In the genomic region with DNA sequence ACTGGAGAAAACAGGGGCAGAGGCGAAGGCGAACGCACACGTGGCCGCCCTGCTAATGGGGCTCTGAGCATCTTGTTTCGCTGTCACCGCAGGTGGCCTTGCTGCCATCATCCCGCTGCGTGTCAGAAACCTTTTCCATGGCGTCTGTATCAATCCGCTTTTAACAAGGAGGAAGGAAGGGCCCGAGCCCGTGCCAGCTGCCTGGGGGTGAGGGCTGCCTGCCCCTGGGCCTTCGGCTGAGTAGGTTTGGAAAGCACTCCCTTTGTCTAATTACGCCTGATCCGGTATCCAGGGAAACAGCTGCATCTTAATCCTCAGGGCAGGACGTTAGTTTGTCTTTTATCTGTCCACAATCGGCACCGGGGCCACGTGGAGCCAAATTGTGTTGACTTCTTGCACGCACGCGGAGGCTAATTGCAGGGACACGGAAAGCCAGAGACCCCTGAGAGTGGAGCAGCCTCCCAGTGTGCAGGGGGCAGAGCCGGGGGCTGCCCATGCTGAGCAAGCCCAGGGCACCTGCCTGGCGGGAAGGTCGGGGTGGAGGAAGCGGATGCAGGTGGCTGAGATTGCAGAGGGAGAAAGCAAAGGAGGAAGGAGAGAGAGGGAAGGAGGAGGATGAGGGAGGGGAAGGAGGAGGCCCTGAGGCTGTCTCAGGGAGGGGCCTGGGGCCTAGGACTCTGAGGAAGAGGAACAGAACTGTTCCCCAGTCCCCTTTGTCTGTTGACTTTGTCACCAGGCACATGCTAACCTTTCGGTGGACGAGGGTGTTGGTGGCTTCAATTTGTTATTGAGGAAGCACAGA, we compare ENCODE assay signal across 1 cellular context.
TF ChIP-seq lines count a peak whose summit lies in the region.

No MANE protein-coding gene starts in this region.

TF ChIP-seq in K562, 482 proteins besides CTCF, POLR2A, EP300 and RAD21:
- TF ChIP-seq, protein P1, sequence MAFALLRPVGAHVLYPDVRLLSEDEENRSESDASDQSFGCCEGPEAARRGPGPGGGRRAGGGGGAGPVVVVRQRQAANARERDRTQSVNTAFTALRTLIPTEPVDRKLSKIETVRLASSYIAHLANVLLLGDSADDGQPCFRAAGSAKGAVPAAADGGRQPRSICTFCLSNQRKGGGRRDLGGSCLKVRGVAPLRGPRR (CRISPR knock-in tag; IDR thresholded peaks at IDR 0.05) = no peak
- TF ChIP-seq CBX3 (IDR thresholded peaks at IDR 0.05; ENCODE audit: borderline replicate concordance in 1 of 2, low read length in 2 of 2) = no peak
- TF ChIP-seq, protein P2, sequence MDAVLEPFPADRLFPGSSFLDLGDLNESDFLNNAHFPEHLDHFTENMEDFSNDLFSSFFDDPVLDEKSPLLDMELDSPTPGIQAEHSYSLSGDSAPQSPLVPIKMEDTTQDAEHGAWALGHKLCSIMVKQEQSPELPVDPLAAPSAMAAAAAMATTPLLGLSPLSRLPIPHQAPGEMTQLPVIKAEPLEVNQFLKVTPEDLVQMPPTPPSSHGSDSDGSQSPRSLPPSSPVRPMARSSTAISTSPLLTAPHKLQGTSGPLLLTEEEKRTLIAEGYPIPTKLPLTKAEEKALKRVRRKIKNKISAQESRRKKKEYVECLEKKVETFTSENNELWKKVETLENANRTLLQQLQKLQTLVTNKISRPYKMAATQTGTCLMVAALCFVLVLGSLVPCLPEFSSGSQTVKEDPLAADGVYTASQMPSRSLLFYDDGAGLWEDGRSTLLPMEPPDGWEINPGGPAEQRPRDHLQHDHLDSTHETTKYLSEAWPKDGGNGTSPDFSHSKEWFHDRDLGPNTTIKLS (IDR thresholded peaks at IDR 0.05; ENCODE audit: borderline replicate concordance, low read depth) = no peak
- peak; percentile 24; the same call in 1 of the 2 replicates for TF ChIP-seq ZNF263 (CRISPR knock-in tag; IDR thresholded peaks at IDR 0.05; ENCODE audit: borderline replicate concordance)
- 0 out of 2 replicates have a peak, but pooled peaks have one; percentile 21 for TF ChIP-seq L3MBTL2 (IDR thresholded peaks at IDR 0.05)
